8 cellular contexts compared by ENCODE assay signal in the genomic region with DNA sequence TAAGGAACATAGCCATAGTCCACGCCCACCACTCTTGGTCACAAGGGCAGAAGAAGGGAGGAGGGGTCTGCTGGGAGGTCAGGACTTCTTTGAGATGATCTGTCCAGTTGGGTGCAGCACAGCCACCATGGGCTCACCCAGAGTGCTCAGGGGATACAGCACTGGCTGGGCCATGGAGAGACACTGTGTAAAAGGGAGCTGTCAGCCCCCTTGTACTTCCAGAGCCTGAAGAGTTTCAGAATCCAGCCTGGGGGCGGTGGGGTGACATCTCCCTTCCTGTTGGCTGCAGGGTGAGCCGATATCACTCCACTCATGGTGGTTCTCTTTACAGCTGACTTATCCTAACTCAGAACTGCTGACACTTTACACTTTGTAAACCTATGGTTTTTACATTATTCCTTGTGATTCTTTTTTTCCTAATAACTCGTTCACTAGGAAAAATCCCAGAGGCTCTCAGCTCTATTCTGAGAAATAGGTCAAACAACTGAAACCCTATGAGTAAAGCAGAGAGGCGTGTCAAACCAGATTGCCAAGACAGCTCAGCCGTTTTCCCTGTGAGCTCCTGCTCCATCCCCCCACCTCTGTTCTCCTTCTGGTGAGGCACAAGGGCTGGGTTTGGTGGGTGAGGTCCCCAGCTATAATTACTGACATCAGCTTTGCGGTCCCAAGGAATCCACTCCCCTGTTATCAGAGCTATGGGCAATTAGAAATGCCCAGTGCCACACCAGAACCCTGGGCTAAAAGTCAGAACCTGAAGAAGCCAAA. TPM values are rescaled to one million over a fixed set of nuclear protein-coding genes. Genes with fewer than 3 reads are reported as not detected.
A peak's percentile ranks its signal among the peaks of the same experiment; 100 is the strongest.
DNase-seq lines count a peak whose midpoint lies in the region; TF ChIP-seq lines count a peak whose summit lies in the region.

No MANE protein-coding gene starts in this region.

- CTCF ChIA-PET in BJ (lab: Yijun Ruan, JAX) = no interaction called here

- H3K4me3 ChIP-seq in BJ (ENCODE audit: low read depth, low read length) (no peak overlapping the region), Peyer's patch (no peak overlapping the region)

- H3K4me1 Mint-ChIP-seq in osteocyte (ENCODE audit: unreplicated experiment) = peaks cover 46% of the 10 kb centered on the region

- H3K36me3 ChIP-seq in BJ (ENCODE audit: control insufficient read depth, insufficient read depth, low read length) (peaks cover 19% of the 10 kb centered on the region), Peyer's patch (peaks cover 0 to 28% (median 0%) of the 10 kb centered on the region in 3 donors)

- POLR2A ChIA-PET in BJ (lab: Charles Lee) = no interaction called here

- no peaks in the 10 kb centered on the region for H3K9me3 ChIP-seq in Peyer's patch

- DNase-seq in BJ (ENCODE audit: low read depth) = peak; percentile 62
- DNase-seq in Peyer's patch = peak in 2 of 3 donors; percentile 63 to 77
- peak; percentile 80 for DNase-seq in fibroblast of gingiva (ENCODE audit: low read depth)
- DNase-seq in osteocyte (ENCODE audit: extremely low spot score, unreplicated experiment) = no peak
- no peak for DNase-seq in SK-N-DZ (ENCODE audit: low spot score)
- DNase-seq in NCI-H2171 treated with DMSO at 0.1 percent for 48 hours (lab: John Stamatoyannopoulos, UW) = no peak
- DNase-seq in GM20000 (ENCODE audit: low spot score) = no peak
- DNase-seq in activated naive CD4-positive, alpha-beta T cell treated with anti-CD3 and anti-CD28 coated beads, Interleukin-2, amount 50 U/mL, for 16 hours = no peak

- peak overlapping the region; percentile 55 for H3K4me3 Mint-ChIP-seq in osteocyte (ENCODE audit: unreplicated experiment)

- H3K27me3 Mint-ChIP-seq in osteocyte (ENCODE audit: unreplicated experiment) = no peaks in the 10 kb centered on the region

- peaks cover 19% of the 10 kb centered on the region for H3K36me3 Mint-ChIP-seq in osteocyte (ENCODE audit: unreplicated experiment)

- H3K27me3 ChIP-seq in BJ (ENCODE audit: control insufficient read depth, insufficient read depth, low read length) = no peaks in the 10 kb centered on the region
- no peaks in the 10 kb centered on the region for H3K27me3 ChIP-seq in Peyer's patch

- no peak for TF ChIP-seq POLR2A in Peyer's patch (IDR thresholded peaks at IDR 0.05)

- H3K4me1 ChIP-seq in Peyer's patch = peaks cover 0 to 38% (median 6%) of the 10 kb centered on the region in 4 donors

- H3K27ac ChIP-seq in Peyer's patch = peak overlapping the region in 3 of 4 donors; percentile 59 to 89 (median 87)

- peak overlapping the region; percentile 94 for H3K27ac Mint-ChIP-seq in osteocyte (ENCODE audit: unreplicated experiment)

- H3K9me3 Mint-ChIP-seq in osteocyte (ENCODE audit: unreplicated experiment) = no peaks in the 10 kb centered on the region

- TF ChIP-seq CTCF in BJ (IDR thresholded peaks at IDR 0.05; ENCODE audit: insufficient read depth, low read depth, low read length) = no peak
- no peak for TF ChIP-seq CTCF in Peyer's patch (IDR thresholded peaks at IDR 0.05)
- no peak for TF ChIP-seq CTCF in osteocyte (IDR thresholded peaks at IDR 0.05)
- TF ChIP-seq CTCF in GM20000 (IDR thresholded peaks at IDR 0.05; ENCODE audit: extremely low read depth, missing control alignments) = no peak

RNA-seq across cellular contexts. Expression of gene MRPS24, which starts 3.3 kb away (rescaled TPM):
- polyA plus RNA-seq in BJ (2011; rRNA removed) = 189 and 229 TPM in 2 replicates
- 72.0 and 111 TPM in 2 replicates for polyA minus RNA-seq in BJ (2011; rRNA and poly(A)+ RNA removed)
- 100 to 1,000 TPM in 1 of 4 donors, 10 to 100 TPM in 3; 66.9 to 121 (median 74.2) TPM for total RNA-seq in Peyer's patch
- 90.5 and 90.7 TPM in 2 replicates for total RNA-seq in osteocyte
- polyA plus RNA-seq in SK-N-DZ (2014; cell fraction: cytosol; rRNA removed) = 151 and 153 TPM in 2 replicates
- 78.2 and 108 TPM in 2 replicates for polyA plus RNA-seq in SK-N-DZ (2014; cell fraction: nucleus; rRNA removed)

RNA-seq across cellular contexts. Expression of gene URGCP, which starts 33.8 kb away (rescaled TPM):
- polyA plus RNA-seq in BJ (2011; rRNA removed) = 34.3 and 41.6 TPM in 2 replicates
- polyA minus RNA-seq in BJ (2011; rRNA and poly(A)+ RNA removed) = 20.9 and 36.3 TPM in 2 replicates
- total RNA-seq in Peyer's patch (10 to 100 TPM; 43.7 to 91.0 (median 80.3) TPM), osteocyte (28.5 and 29.4 TPM in 2 replicates)
- polyA plus RNA-seq in SK-N-DZ (2014; cell fraction: cytosol; rRNA removed) = 15.8 and 22.5 TPM in 2 replicates
- polyA plus RNA-seq in SK-N-DZ (2014; cell fraction: nucleus; rRNA removed) = 14.4 and 14.8 TPM in 2 replicates

RNA-seq across cellular contexts. Expression of gene UBE2D4, which starts 53.7 kb away (rescaled TPM):
- 24.3 and 27.6 TPM in 2 replicates for polyA plus RNA-seq in BJ (2011; rRNA removed)
- polyA minus RNA-seq in BJ (2011; rRNA and poly(A)+ RNA removed) = 20.4 and 26.4 TPM in 2 replicates
- total RNA-seq in Peyer's patch (10 to 100 TPM; 13.0 to 15.3 (median 14.5) TPM), osteocyte (18.5 and 21.6 TPM in 2 replicates)
- polyA plus RNA-seq in SK-N-DZ (2014; cell fraction: cytosol; rRNA removed) = 14.3 and 20.9 TPM in 2 replicates
- polyA plus RNA-seq in SK-N-DZ (2014; cell fraction: nucleus; rRNA removed) = 1.9 and 13.7 TPM in 2 replicates

Comparison
In these comparisons a context has a peak if more than half of its experiments do, and no peak if none do; other contexts are left out.
1. DNase-seq: peak in BJ (single experiment), Peyer's patch (2 of 3) and fibroblast of gingiva (single experiment); none in osteocyte (single experiment), SK-N-DZ (single experiment), NCI-H2171 treated with DMSO at 0.1 percent for 48 hours (single experiment), GM20000 (single experiment) and activated naive CD4-positive, alpha-beta T cell treated with anti-CD3 and anti-CD28 coated beads, Interleukin-2, amount 50 U/mL, for 16 hours (single experiment).